In the genomic region with DNA sequence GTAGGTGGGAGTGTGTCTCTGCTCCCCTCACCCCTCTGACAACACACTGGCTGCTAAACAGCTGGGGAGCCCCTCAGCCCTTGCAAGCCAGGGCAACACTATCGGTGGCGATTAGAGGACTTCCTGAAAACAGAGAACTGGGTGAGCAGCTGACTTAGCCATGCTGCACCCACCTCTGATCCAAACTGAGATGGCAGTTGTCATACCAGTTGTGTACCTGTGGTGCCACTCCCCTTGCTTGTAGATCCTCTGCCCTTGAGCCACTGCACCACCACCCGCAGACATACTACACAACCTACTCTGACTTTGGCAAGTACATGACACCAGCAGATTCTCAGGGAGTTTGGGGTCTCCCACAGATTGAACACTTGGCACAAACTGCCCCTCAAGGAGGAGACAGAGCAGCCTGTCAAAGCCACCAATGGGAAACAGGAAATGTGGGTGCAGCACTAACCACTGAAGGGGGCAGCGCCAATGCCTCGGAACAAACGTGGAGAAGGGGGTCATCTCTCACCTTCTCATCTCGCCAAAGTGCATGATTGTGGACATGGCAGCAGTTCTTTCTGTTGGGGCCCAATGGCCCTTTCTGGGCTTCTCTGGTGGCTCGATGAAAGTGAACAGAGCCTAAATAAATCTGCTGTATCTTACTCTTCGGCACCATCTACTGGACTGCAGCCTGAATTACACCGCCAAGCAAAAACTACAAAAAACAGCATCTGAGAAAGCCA, we compare ENCODE assay signal across 8 cellular contexts.
DNase-seq lines count a peak whose midpoint lies in the region; ATAC-seq and TF ChIP-seq lines count a peak whose summit lies in the region.

No MANE protein-coding gene starts in this region.

- peaks cover 4% of the 10 kb centered on the region for H3K4me1 ChIP-seq in Loucy (ENCODE audit: insufficient read depth, low read length, poor library complexity, severe bottlenecking)

- no peak overlapping the region for H3K4me2 ChIP-seq in Loucy (ENCODE audit: low read depth, low read length, poor library complexity, severe bottlenecking)

- CTCF ChIA-PET in WTC11 (lab: Charles Lee), result interaction anchor here (0.6 to 1.4 kb wide), 6 partner anchors 11 to 571 kb away, joined by 3 to 12 read pairs (median 5); a partner anchor contains a TSS

- peaks cover 31% of the 10 kb centered on the region for H3K9me3 Mint-ChIP-seq in WTC11

- no peak overlapping the region for H3K9ac ChIP-seq in Loucy (ENCODE audit: low read depth, low read length, poor library complexity, severe bottlenecking)

- no peaks in the 10 kb centered on the region for H3K79me2 ChIP-seq in Loucy (ENCODE audit: insufficient read depth, low read length)

- H3K4me3 ChIP-seq in Loucy (ENCODE audit: low read length, poor library complexity, severe bottlenecking) (no peak overlapping the region), fibroblast of villous mesenchyme (ENCODE audit: low read depth, low read length) (no peak overlapping the region), skeletal muscle cell (ENCODE audit: low read depth, low read length) (no peak overlapping the region)

- POLR2A ChIA-PET in WTC11 (lab: Charles Lee), result no interaction called here

- H4K20me1 ChIP-seq in Loucy (ENCODE audit: insufficient read depth, low read length, poor library complexity, severe bottlenecking), result no peaks in the 10 kb centered on the region

- no peak overlapping the region for H2AFZ ChIP-seq in Loucy (ENCODE audit: low read length)

- no peaks in the 10 kb centered on the region for H3F3A ChIP-seq in Loucy (ENCODE audit: low read depth)

- TF ChIP-seq CTCF in GM12872 (IDR thresholded peaks at IDR 0.05; ENCODE audit: insufficient read depth, low read depth, low read length) (peak; percentile 83), Loucy (conservative IDR thresholded peaks at IDR 0.05; ENCODE audit: low read length) (peak; percentile 79), WTC11 (IDR thresholded peaks at IDR 0.05) (peak; percentile 74), fibroblast of villous mesenchyme (IDR thresholded peaks at IDR 0.05; ENCODE audit: insufficient read depth, low read depth, low read length) (peak; percentile 90)

- no peaks in the 10 kb centered on the region for H3K4me1 Mint-ChIP-seq in WTC11

- no peak overlapping the region for H3K4me3 Mint-ChIP-seq in WTC11

- ATAC-seq in WTC11, result peak; percentile 81

- no peaks in the 10 kb centered on the region for H3K27me3 Mint-ChIP-seq in WTC11 (ENCODE audit: low read depth)

- DNase-seq in AG20443 (ENCODE audit: low spot score) (peak; percentile 70), WTC11 (ENCODE audit: low spot score) (peak; percentile 27), fibroblast of villous mesenchyme (ENCODE audit: low read depth) (peak; percentile 54), skeletal muscle cell (ENCODE audit: low read depth) (peak; percentile 4), G401 (ENCODE audit: low spot score) (no peak), DMS79 (lab: John Stamatoyannopoulos, UW) (no peak)

- H3K36me3 ChIP-seq in Loucy (ENCODE audit: insufficient read depth, low read length), result no peaks in the 10 kb centered on the region

- H3K27ac Mint-ChIP-seq in WTC11, result no peak overlapping the region

- peaks cover 10% of the 10 kb centered on the region for H3K36me3 Mint-ChIP-seq in WTC11

- no peaks in the 10 kb centered on the region for H3K27me3 ChIP-seq in Loucy (ENCODE audit: insufficient read depth, low read length, poor library complexity, severe bottlenecking)

- no peaks in the 10 kb centered on the region for H3K9me2 ChIP-seq in Loucy (replicated peaks; ENCODE audit: low read depth, low read length)

- no peaks in the 10 kb centered on the region for H3K9me3 ChIP-seq in Loucy (ENCODE audit: insufficient read depth, low read depth, low read length)

- in situ Hi-C loops in G401 (cut with HindIII; ENCODE audit: low sequenced_read_pairs), result no loop called here

TF ChIP-seq in WTC11, 78 proteins besides CTCF, POLR2A, EP300 and RAD21:
- TF ChIP-seq, protein P1, sequence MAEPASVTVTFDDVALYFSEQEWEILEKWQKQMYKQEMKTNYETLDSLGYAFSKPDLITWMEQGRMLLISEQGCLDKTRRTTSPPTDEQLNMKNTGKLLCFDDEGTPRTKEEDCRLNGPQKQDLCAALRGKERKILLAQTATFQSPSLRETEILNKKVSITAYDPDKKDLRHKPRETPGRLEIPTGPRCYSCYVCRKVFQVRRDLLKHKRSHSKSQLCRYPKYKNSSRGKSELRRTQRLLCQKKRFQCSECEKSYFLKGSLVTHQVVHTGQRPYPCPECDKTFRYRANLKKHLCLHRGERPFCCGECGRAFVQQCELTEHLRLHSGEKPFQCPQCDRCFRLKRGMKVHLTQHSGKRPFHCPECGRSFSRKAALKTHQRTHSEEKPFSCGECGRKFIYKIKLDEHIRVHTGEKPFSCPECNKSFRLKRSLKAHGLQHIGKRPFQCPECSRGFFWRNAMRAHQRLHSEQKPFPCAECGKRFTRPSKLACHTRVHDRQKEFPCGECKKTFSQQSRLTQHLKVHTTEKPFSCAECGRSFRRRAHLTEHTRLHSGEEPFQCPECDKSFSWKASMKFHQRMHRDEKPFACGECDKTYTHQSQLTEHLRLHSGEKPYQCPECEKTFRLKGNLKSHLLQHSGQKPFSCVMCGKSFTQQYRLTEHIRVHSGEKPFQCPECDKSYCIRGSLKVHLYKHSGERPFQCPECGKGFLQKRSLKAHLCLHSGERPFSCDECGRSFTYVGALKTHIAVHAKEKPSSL (CRISPR knock-in tag; conservative IDR thresholded peaks at IDR 0.05), result no peak
- TF ChIP-seq, protein P2, sequence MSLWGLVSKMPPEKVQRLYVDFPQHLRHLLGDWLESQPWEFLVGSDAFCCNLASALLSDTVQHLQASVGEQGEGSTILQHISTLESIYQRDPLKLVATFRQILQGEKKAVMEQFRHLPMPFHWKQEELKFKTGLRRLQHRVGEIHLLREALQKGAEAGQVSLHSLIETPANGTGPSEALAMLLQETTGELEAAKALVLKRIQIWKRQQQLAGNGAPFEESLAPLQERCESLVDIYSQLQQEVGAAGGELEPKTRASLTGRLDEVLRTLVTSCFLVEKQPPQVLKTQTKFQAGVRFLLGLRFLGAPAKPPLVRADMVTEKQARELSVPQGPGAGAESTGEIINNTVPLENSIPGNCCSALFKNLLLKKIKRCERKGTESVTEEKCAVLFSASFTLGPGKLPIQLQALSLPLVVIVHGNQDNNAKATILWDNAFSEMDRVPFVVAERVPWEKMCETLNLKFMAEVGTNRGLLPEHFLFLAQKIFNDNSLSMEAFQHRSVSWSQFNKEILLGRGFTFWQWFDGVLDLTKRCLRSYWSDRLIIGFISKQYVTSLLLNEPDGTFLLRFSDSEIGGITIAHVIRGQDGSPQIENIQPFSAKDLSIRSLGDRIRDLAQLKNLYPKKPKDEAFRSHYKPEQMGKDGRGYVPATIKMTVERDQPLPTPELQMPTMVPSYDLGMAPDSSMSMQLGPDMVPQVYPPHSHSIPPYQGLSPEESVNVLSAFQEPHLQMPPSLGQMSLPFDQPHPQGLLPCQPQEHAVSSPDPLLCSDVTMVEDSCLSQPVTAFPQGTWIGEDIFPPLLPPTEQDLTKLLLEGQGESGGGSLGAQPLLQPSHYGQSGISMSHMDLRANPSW (CRISPR knock-in tag; conservative IDR thresholded peaks at IDR 0.05; ENCODE audit: low read depth), result no peak
TF ChIP-seq in WTC11: peak in this region for 0.

Comparison
In these comparisons a context has a peak if more than half of its experiments do, and no peak if none do; other contexts are left out.
1. DNase-seq: peak in AG20443 (single experiment), WTC11 (single experiment), fibroblast of villous mesenchyme (single experiment) and skeletal muscle cell (single experiment); none in G401 (single experiment) and DMS79 (single experiment).
2. Peak in every context shown above with its lines, with median percentiles within 50 percentile points of each other: CTCF ChIP-seq.